18 cellular contexts compared by ENCODE assay signal in the genomic region with DNA sequence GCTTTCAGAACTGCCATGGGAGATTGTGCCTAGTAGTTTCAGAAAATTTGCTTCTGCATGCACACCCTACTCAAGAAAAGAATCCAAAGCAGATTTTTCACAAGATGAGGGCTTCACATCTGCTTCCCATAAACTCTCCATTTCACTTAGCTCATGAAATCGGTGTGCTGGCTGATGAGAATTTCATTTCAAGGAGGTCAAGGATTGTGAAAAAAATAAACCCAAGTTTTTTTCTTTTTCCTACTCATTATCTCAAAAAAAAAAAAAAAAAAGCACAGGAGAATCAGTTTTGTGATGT. TPM values are rescaled to one million over a fixed set of nuclear protein-coding genes. Genes with fewer than 3 reads are reported as not detected.
DNase-seq lines count a peak whose midpoint lies in the region; ATAC-seq and TF ChIP-seq lines count a peak whose summit lies in the region.
"Had no signal": no experiment of that assay in that cellular context is flagged by ENCODE, and none has a peak within 500 bp of the region (broad histone marks: within the 10 kb centered on the region; RNA-seq: fewer than 3 reads in every experiment).

No MANE protein-coding gene starts in this region.

- no peak overlapping the region for H3K4me3 Mint-ChIP-seq in neural crest cell
- H3K4me3 Mint-ChIP-seq in activated T-cell treated with anti-CD3 and anti-CD28 coated beads, Interleukin-2, amount 50 U/mL, for 72 hours = no peak overlapping the region

- intact Hi-C loops in esophagus squamous epithelium (cut with DNase I) = no loop called here

- no peaks in the 10 kb centered on the region for H3K9me3 Mint-ChIP-seq in neural crest cell
- H3K9me3 Mint-ChIP-seq in activated T-cell treated with anti-CD3 and anti-CD28 coated beads, Interleukin-2, amount 50 U/mL, for 72 hours = no peaks in the 10 kb centered on the region

- 31 to 50% methylated on average over 1 of the region's 1 CpG for WGBS in esophagus squamous epithelium, 2 donors

- ATAC-seq in GM21515 (IDR thresholded peaks at IDR 0.05; ENCODE audit: unreplicated experiment) = no peak
- ATAC-seq in GM18517 (IDR thresholded peaks at IDR 0.05; ENCODE audit: unreplicated experiment) = no peak
- no peak for ATAC-seq in activated T-cell treated with anti-CD3 and anti-CD28 coated beads, Interleukin-2, amount 50 U/mL, for 72 hours (replicated peaks in 1 of 2)
- ATAC-seq: HepG2 had no signal

- H3K4me1 Mint-ChIP-seq in neural crest cell = no peaks in the 10 kb centered on the region
- no peaks in the 10 kb centered on the region for H3K4me1 Mint-ChIP-seq in activated T-cell treated with anti-CD3 and anti-CD28 coated beads, Interleukin-2, amount 50 U/mL, for 72 hours (ENCODE audit: low read depth)

- TF ChIP-seq POLR2A in esophagus squamous epithelium (IDR thresholded peaks at IDR 0.05) = no peak

- H3K9ac ChIP-seq in SK-N-MC (ENCODE audit: insufficient read length) = no peak overlapping the region
- H3K9ac ChIP-seq: BLaER1 treated with 17β-estradiol and CSF1 and Interleukin-3, amounts not matched to agents 10 nM and 100 nM; KMS-11 had no signal

- no peaks in the 10 kb centered on the region for H3K27me3 Mint-ChIP-seq in neural crest cell (ENCODE audit: low read depth)
- H3K27me3 Mint-ChIP-seq in activated T-cell treated with anti-CD3 and anti-CD28 coated beads, Interleukin-2, amount 50 U/mL, for 72 hours (ENCODE audit: low read depth) = peaks cover 14% of the 10 kb centered on the region

- no peaks in the 10 kb centered on the region for H3K9me3 ChIP-seq in SK-N-MC (ENCODE audit: low read depth, low read length)
- no peaks in the 10 kb centered on the region for H3K9me3 ChIP-seq in esophagus squamous epithelium
- H3K9me3 ChIP-seq: BLaER1 treated with 17β-estradiol and CSF1 and Interleukin-3, amounts not matched to agents 10 nM and 100 nM; MG63; Peyer's patch had no signal

- H3K27ac ChIP-seq in SK-N-MC = peak overlapping the region; percentile 88
- peak overlapping the region; percentile 84 to 93 (median 90) for H3K27ac ChIP-seq in esophagus squamous epithelium
- H3K27ac ChIP-seq: BLaER1 treated with 17β-estradiol and CSF1 and Interleukin-3, amounts not matched to agents 10 nM and 100 nM; KMS-11; Peyer's patch had no signal

- DNase-seq in SK-N-MC (ENCODE audit: low read depth, low spot score) (no peak), esophagus squamous epithelium (lab: John Stamatoyannopoulos, UW) (no peak), neural crest cell (ENCODE audit: low read depth, low spot score) (no peak), NCI-H1048 (lab: John Stamatoyannopoulos, UW) (no peak)
- no peak for DNase-seq in activated T-cell treated with anti-CD3 and anti-CD28 coated beads, Interleukin-2, amount 50 U/mL, for 72 hours
- DNase-seq: DMS 273 treated with DMSO at 0.1 percent for 48 hours, H7, MG63, NCI-H2171, NCI-H446 treated with DMSO at 0.1 percent for 48 hours, NCI-H82, Peyer's patch, SHP77 treated with DMSO at 0.1 percent for 48 hours had no signal

- peak overlapping the region; percentile 22 for H3K27ac Mint-ChIP-seq in neural crest cell (ENCODE audit: unreplicated experiment)
- H3K27ac Mint-ChIP-seq in activated T-cell treated with anti-CD3 and anti-CD28 coated beads, Interleukin-2, amount 50 U/mL, for 72 hours = no peak overlapping the region

- no peaks in the 10 kb centered on the region for H3K36me3 Mint-ChIP-seq in neural crest cell (ENCODE audit: low read depth)
- no peaks in the 10 kb centered on the region for H3K36me3 Mint-ChIP-seq in activated T-cell treated with anti-CD3 and anti-CD28 coated beads, Interleukin-2, amount 50 U/mL, for 72 hours (ENCODE audit: insufficient read depth in 2 of 2)

- H3K4me3 ChIP-seq in SK-N-MC (peak overlapping the region; percentile 65), esophagus squamous epithelium (no peak overlapping the region)
- H3K4me3 ChIP-seq: BLaER1 treated with 17β-estradiol and CSF1 and Interleukin-3, amounts not matched to agents 10 nM and 100 nM; MG63; Peyer's patch had no signal

- peaks cover 10 to 57% (median 12%) of the 10 kb centered on the region in 3 donors for H3K4me1 ChIP-seq in esophagus squamous epithelium
- H3K4me1 ChIP-seq: BLaER1 treated with 17β-estradiol and CSF1 and Interleukin-3, amounts not matched to agents 10 nM and 100 nM; Peyer's patch had no signal

- TF ChIP-seq CTCF in esophagus squamous epithelium (IDR thresholded peaks at IDR 0.05) (no peak), neural crest cell (conservative IDR thresholded peaks at IDR 0.05) (no peak)

- no peaks in the 10 kb centered on the region for H3K36me3 ChIP-seq in SK-N-MC (ENCODE audit: insufficient read depth, low read length)
- no peaks in the 10 kb centered on the region for H3K36me3 ChIP-seq in esophagus squamous epithelium
- H3K36me3 ChIP-seq: BLaER1 treated with 17β-estradiol and CSF1 and Interleukin-3, amounts not matched to agents 10 nM and 100 nM; MG63; Peyer's patch had no signal

- H3K27me3 ChIP-seq in esophagus squamous epithelium = no peaks in the 10 kb centered on the region
- H3K27me3 ChIP-seq: BLaER1 treated with 17β-estradiol and CSF1 and Interleukin-3, amounts not matched to agents 10 nM and 100 nM; MG63; Peyer's patch had no signal

RNA-seq across cellular contexts. Expression of gene ADH7, which starts 3.4 kb away (rescaled TPM):
- total RNA-seq in esophagus squamous epithelium (100 to 1,000 TPM; 173 to 420 (median 318) TPM), neural crest cell (not detected in 2 replicates)
- not detected for total RNA-seq in activated T-cell treated with anti-CD3 and anti-CD28 coated beads, Interleukin-2, amount 50 U/mL, for 72 hours
- total RNA-seq: H7, HepG2, Peyer's patch had no signal

Comparison
In these comparisons a context has a peak if more than half of its experiments do, and no peak if none do; other contexts are left out.
1. RNA of gene ADH7, which starts 3.4 kb away (total RNA-seq): 173 to 420 TPM in esophagus squamous epithelium; not detected in neural crest cell and not detected in activated T-cell treated with anti-CD3 and anti-CD28 coated beads, Interleukin-2, amount 50 U/mL, for 72 hours; every median in the first group is over 100 times any median in the second.